26 cellular contexts compared by ENCODE assay signal in the genomic region with DNA sequence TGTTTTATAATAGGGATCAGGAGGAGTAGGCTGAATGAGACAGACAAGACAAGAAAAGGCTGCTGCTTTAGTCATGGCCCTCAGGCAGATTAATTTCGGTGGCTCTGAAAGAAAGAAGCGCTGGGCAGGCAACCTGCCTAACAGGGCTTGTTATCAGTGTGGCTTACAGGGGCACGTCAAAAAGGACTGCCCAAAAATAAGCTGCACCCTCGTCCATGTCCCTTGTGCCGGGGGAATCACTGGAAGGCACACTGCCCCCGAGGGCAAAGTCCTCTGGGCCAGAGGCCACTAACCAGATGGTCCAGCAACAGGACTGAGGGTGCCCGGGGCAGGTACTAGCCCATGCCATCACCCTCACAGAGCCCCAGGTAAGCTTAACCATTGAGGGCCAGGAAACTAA.
A peak's percentile ranks its signal among the peaks of the same experiment; 100 is the strongest.
DNase-seq lines count a peak whose midpoint lies in the region; FAIRE-seq and TF ChIP-seq lines count a peak whose summit lies in the region.
"Had no signal": no experiment of that assay in that cellular context is flagged by ENCODE, and none has a peak within 500 bp of the region (broad histone marks: within the 10 kb centered on the region; RNA-seq: fewer than 3 reads in every experiment).

No MANE protein-coding gene starts in this region.

- 85% methylated on average over 7 of the region's 7 CpGs for WGBS in esophagus muscularis mucosa

- no peak overlapping the region for H3K27ac ChIP-seq in esophagus muscularis mucosa (replicated peaks in 1 of 4)
- H3K27ac ChIP-seq: 22Rv1; A549; BLaER1 treated with 17β-estradiol and CSF1 and Interleukin-3, amounts not matched to agents 10 nM and 100 nM; C4-2B had no signal

- H3K27me3 ChIP-seq in esophagus muscularis mucosa = no peaks in the 10 kb centered on the region
- H3K27me3 ChIP-seq: BLaER1 treated with 17β-estradiol and CSF1 and Interleukin-3, amounts not matched to agents 10 nM and 100 nM had no signal

- H3K4me3 ChIP-seq in epithelial cell of esophagus (ENCODE audit: low read length) (no peak overlapping the region), esophagus muscularis mucosa (no peak overlapping the region)
- H3K4me3 ChIP-seq: A549; BLaER1 treated with 17β-estradiol and CSF1 and Interleukin-3, amounts not matched to agents 10 nM and 100 nM; GM12878 had no signal

- peaks cover 0 to 24% (median 16%) of the 10 kb centered on the region in 4 donors for H3K9me3 ChIP-seq in esophagus muscularis mucosa
- H3K9me3 ChIP-seq: A549 had no signal

- TF ChIP-seq CTCF in epithelial cell of esophagus (IDR thresholded peaks at IDR 0.05; ENCODE audit: insufficient read depth, low read depth, low read length, missing control alignments) = no peak
- no peak for TF ChIP-seq CTCF in esophagus muscularis mucosa (IDR thresholded peaks at IDR 0.05)

- FAIRE-seq in urothelium cell line (lab: Jason Lieb, UNC) = peak; percentile 9
- FAIRE-seq: A549, GM12878, GM12892, GM18507 had no signal

- H3K36me3 ChIP-seq in esophagus muscularis mucosa = no peaks in the 10 kb centered on the region

- no peak for TF ChIP-seq POLR2A in esophagus muscularis mucosa (IDR thresholded peaks at IDR 0.05; ENCODE audit: low read depth)

- H3K4me1 ChIP-seq in esophagus muscularis mucosa = no peaks in the 10 kb centered on the region
- H3K4me1 ChIP-seq: A549; BLaER1 treated with 17β-estradiol and CSF1 and Interleukin-3, amounts not matched to agents 10 nM and 100 nM had no signal

- DNase-seq in M059J (ENCODE audit: low read depth) (peak; percentile 9), epithelial cell of esophagus (ENCODE audit: low read depth) (peak; percentile 8), esophagus muscularis mucosa (ENCODE audit: extremely low spot score) (peak; percentile 72), urothelium cell line (ENCODE audit: low spot score) (no peak), CD1c-positive myeloid dendritic cell (ENCODE audit: extremely low spot score) (no peak), SKM-1 treated with dmso at 0.1 percent for 144 hours (lab: John Stamatoyannopoulos, UW; ENCODE audit: unreplicated experiment) (no peak)
- DNase-seq in stimulated activated CD4-positive, alpha-beta T cell treated with anti-CD3 and anti-CD28 coated beads, Interleukin-4, amount 100 ng/mL, for 4 hours = no peak
- DNase-seq: AML-193; CD4-positive, alpha-beta memory T cell; CD4-positive, CD25-positive, alpha-beta regulatory T cell; CD8-positive, alpha-beta memory T cell; COR-L47; DMS 273 treated with DMSO at 0.1 percent for 48 hours; DMS153; DMS53; DMS79; DND-41; EL; GDM1 had no signal

- intact Hi-C loops in esophagus muscularis mucosa (cut with DNase I) = no loop called here

- TF ChIP-seq EP300 in esophagus muscularis mucosa (IDR thresholded peaks at IDR 0.05) = no peak

Comparison
In these comparisons a context has a peak if more than half of its experiments do, and no peak if none do; other contexts are left out.
1. DNase-seq: peak in M059J (single experiment), epithelial cell of esophagus (single experiment) and esophagus muscularis mucosa (single experiment); none in urothelium cell line (single experiment), CD1c-positive myeloid dendritic cell (single experiment), stimulated activated CD4-positive, alpha-beta T cell treated with anti-CD3 and anti-CD28 coated beads, Interleukin-4, amount 100 ng/mL, for 4 hours (0 of 2) and SKM-1 treated with dmso at 0.1 percent for 144 hours (single experiment).